In the genomic region with DNA sequence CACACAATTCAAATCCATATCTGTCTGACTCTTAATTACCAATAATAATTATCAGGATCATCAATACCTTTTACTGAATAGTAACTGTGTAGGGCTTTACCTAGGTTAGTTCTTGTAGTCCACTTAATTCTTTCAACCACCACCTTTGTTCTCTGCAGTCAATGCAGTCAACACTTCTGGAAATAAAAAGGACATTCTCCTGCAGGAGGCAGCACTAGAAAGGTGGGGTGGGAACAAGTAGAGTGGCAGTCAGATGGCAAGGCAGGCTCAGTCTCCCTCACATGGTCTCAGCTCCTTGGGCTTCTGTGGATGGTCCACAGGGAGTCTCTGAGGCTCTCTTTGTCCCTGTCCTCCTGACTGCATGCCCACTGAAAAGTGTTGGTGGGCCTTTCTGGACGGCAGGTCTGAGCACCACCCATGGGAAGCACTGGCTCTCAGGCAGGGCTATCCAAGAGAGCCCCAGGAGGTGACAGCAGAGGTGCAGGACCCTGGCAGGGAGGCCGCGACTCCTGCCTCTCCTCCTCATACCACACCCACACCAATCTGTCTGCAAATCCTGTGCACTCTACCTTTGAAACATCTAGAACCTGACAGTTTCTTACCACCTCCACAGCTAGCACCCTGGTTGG, we compare ENCODE assay signal across 19 cellular contexts.
DNase-seq lines count a peak whose midpoint lies in the region; ATAC-seq and TF ChIP-seq lines count a peak whose summit lies in the region.
"Had no signal": no experiment of that assay in that cellular context is flagged by ENCODE, and none has a peak within 500 bp of the region (broad histone marks: within the 10 kb centered on the region; RNA-seq: fewer than 3 reads in every experiment).

No MANE protein-coding gene starts in this region.

- ATAC-seq in activated CD8-positive, alpha-beta T cell treated with anti-CD3 and anti-CD28 coated beads, Interleukin-2, amount 10 ng/mL, durations not matched to agents 7 days and 5 days = no peak
- ATAC-seq in activated CD8-positive, alpha-beta T cell treated with anti-CD3 and anti-CD28 coated beads for 36 hours = no peak

- TF ChIP-seq CTCF in activated CD8-positive, alpha-beta T cell treated with anti-CD3 and anti-CD28 coated beads for 36 hours (IDR thresholded peaks at IDR 0.05) = no peak
- no peak for TF ChIP-seq CTCF in coronary artery (IDR thresholded peaks at IDR 0.05)
- TF ChIP-seq CTCF in suprapubic skin (IDR thresholded peaks at IDR 0.05) = no peak

- peaks cover 9% of the 10 kb centered on the region for H3K27me3 Mint-ChIP-seq in activated CD8-positive, alpha-beta T cell treated with anti-CD3 and anti-CD28 coated beads, Interleukin-2, amount 10 ng/mL, durations not matched to agents 7 days and 5 days (ENCODE audit: low read depth)
- H3K27me3 Mint-ChIP-seq in activated CD8-positive, alpha-beta T cell treated with anti-CD3 and anti-CD28 coated beads for 36 hours = peaks cover 10% of the 10 kb centered on the region

- H3K36me3 Mint-ChIP-seq in activated CD8-positive, alpha-beta T cell treated with anti-CD3 and anti-CD28 coated beads, Interleukin-2, amount 10 ng/mL, durations not matched to agents 7 days and 5 days (ENCODE audit: low read depth) = no peaks in the 10 kb centered on the region
- H3K36me3 Mint-ChIP-seq in activated CD8-positive, alpha-beta T cell treated with anti-CD3 and anti-CD28 coated beads for 36 hours (ENCODE audit: low read depth) = no peaks in the 10 kb centered on the region

- H3K9me3 ChIP-seq in suprapubic skin = no peaks in the 10 kb centered on the region
- H3K9me3 ChIP-seq: BE2C had no signal

- no peak for TF ChIP-seq POLR2A in suprapubic skin (IDR thresholded peaks at IDR 0.05)

- POLR2A ChIA-PET in activated CD8-positive, alpha-beta T cell treated with anti-CD3 and anti-CD28 coated beads, Interleukin-2, amount 10 ng/mL, durations not matched to agents 7 days and 5 days (lab: Charles Lee) = no interaction called here
- POLR2A ChIA-PET in activated CD8-positive, alpha-beta T cell treated with anti-CD3 and anti-CD28 coated beads for 36 hours (lab: Charles Lee) = no interaction called here

- no peak overlapping the region for H3K27ac Mint-ChIP-seq in activated CD8-positive, alpha-beta T cell treated with anti-CD3 and anti-CD28 coated beads, Interleukin-2, amount 10 ng/mL, durations not matched to agents 7 days and 5 days
- no peak overlapping the region for H3K27ac Mint-ChIP-seq in activated CD8-positive, alpha-beta T cell treated with anti-CD3 and anti-CD28 coated beads for 36 hours
- H3K27ac Mint-ChIP-seq: CD4-positive, alpha-beta T cell had no signal

- no peak overlapping the region for H3K4me3 Mint-ChIP-seq in activated CD8-positive, alpha-beta T cell treated with anti-CD3 and anti-CD28 coated beads, Interleukin-2, amount 10 ng/mL, durations not matched to agents 7 days and 5 days
- H3K4me3 Mint-ChIP-seq in activated CD8-positive, alpha-beta T cell treated with anti-CD3 and anti-CD28 coated beads for 36 hours = no peak overlapping the region
- H3K4me3 Mint-ChIP-seq: CD4-positive, alpha-beta T cell had no signal

- peaks cover 3% of the 10 kb centered on the region for H3K27me3 ChIP-seq in suprapubic skin
- H3K27me3 ChIP-seq: BE2C had no signal

- DNase-seq in activated CD8-positive, alpha-beta T cell treated with anti-CD3 and anti-CD28 coated beads, Interleukin-2, amount 10 ng/mL, durations not matched to agents 7 days and 5 days = peak; percentile 16
- no peak for DNase-seq in activated CD8-positive, alpha-beta T cell treated with anti-CD3 and anti-CD28 coated beads for 36 hours
- peak; percentile 59 for DNase-seq in coronary artery (ENCODE audit: low spot score)
- peak; percentile 35 for DNase-seq in mesenteric fat pad (ENCODE audit: low spot score)
- peak; percentile 38 to 44 for DNase-seq in suprapubic skin (ENCODE audit: low spot score in 2 of 2)
- DNase-seq in central memory CD4-positive, alpha-beta T cell = no peak
- DNase-seq in KG1 (lab: John Stamatoyannopoulos, UW) = no peak
- DNase-seq in NCI-H524 treated with DMSO at 0.1 percent for 48 hours (lab: John Stamatoyannopoulos, UW) = no peak
- DNase-seq: BE2C; Calu3; CD4-positive, alpha-beta T cell; HCEC 1CT; Kasumi-1; NCI-H1105; NCI-H1694; NCI-H2227 treated with DMSO at 0.1 percent for 48 hours; NCI-H526; SHP77 had no signal

- H3K4me1 ChIP-seq in suprapubic skin = no peaks in the 10 kb centered on the region
- H3K4me1 ChIP-seq: BE2C had no signal

- 93% methylated on average over 3 of the region's 3 CpGs for WGBS in suprapubic skin

- CTCF ChIA-PET in activated CD8-positive, alpha-beta T cell treated with anti-CD3 and anti-CD28 coated beads, Interleukin-2, amount 10 ng/mL, durations not matched to agents 7 days and 5 days (lab: Charles Lee) = interaction anchor here (1.1 kb wide), 1 partner anchor 238 kb away, joined by 3 read pairs; no protein-coding TSS in a partner anchor
- CTCF ChIA-PET in activated CD8-positive, alpha-beta T cell treated with anti-CD3 and anti-CD28 coated beads for 36 hours (lab: Charles Lee) = no interaction called here

- no peak for TF ChIP-seq EP300 in suprapubic skin (IDR thresholded peaks at IDR 0.05)

- H3K27ac ChIP-seq in coronary artery (no peak overlapping the region), suprapubic skin (no peak overlapping the region)
- H3K27ac ChIP-seq: 22Rv1 had no signal

- H3K4me1 Mint-ChIP-seq in activated CD8-positive, alpha-beta T cell treated with anti-CD3 and anti-CD28 coated beads, Interleukin-2, amount 10 ng/mL, durations not matched to agents 7 days and 5 days (ENCODE audit: low read depth) = no peaks in the 10 kb centered on the region
- H3K4me1 Mint-ChIP-seq in activated CD8-positive, alpha-beta T cell treated with anti-CD3 and anti-CD28 coated beads for 36 hours (ENCODE audit: low read depth) = no peaks in the 10 kb centered on the region

- H3K4me3 ChIP-seq in coronary artery (no peak overlapping the region), suprapubic skin (no peak overlapping the region)

- intact Hi-C loops in activated CD8-positive, alpha-beta T cell treated with anti-CD3 and anti-CD28 coated beads for 36 hours (cut with micrococcal nuclease) = no loop called here

- peaks cover 7% of the 10 kb centered on the region for H3K9me3 Mint-ChIP-seq in activated CD8-positive, alpha-beta T cell treated with anti-CD3 and anti-CD28 coated beads, Interleukin-2, amount 10 ng/mL, durations not matched to agents 7 days and 5 days (ENCODE audit: insufficient read depth)
- H3K9me3 Mint-ChIP-seq in activated CD8-positive, alpha-beta T cell treated with anti-CD3 and anti-CD28 coated beads for 36 hours = peaks cover 7% of the 10 kb centered on the region

- H3K36me3 ChIP-seq in suprapubic skin = no peaks in the 10 kb centered on the region
- H3K36me3 ChIP-seq: BE2C had no signal

Comparison
In these comparisons a context has a peak if more than half of its experiments do, and no peak if none do; other contexts are left out.
1. DNase-seq: peak in activated CD8-positive, alpha-beta T cell treated with anti-CD3 and anti-CD28 coated beads, Interleukin-2, amount 10 ng/mL, durations not matched to agents 7 days and 5 days (single experiment), coronary artery (single experiment), mesenteric fat pad (single experiment) and suprapubic skin (2 of 2); none in activated CD8-positive, alpha-beta T cell treated with anti-CD3 and anti-CD28 coated beads for 36 hours (single experiment), central memory CD4-positive, alpha-beta T cell (single experiment), KG1 (single experiment) and NCI-H524 treated with DMSO at 0.1 percent for 48 hours (single experiment).